11 cellular contexts compared by ENCODE assay signal in the genomic region with DNA sequence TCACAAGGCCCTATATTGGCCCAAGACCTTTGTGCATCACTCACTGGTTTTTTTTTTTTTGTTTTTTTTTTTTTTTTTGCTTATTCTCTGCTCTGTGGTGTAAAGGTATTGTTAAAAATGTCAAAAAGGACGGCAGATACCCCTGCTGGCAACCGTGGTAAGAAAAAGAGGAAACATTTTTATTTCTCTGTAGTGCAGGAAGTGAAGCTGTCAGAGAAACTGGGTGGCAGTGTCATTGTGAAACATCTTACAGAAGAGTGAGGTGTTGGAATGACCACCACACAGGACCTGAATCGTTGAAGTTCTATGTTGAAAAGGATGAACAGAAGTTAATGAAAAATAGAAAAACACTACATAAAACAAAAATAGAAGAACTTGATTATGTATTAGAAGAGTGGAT.
DNase-seq lines count a peak whose midpoint lies in the region; ATAC-seq and TF ChIP-seq lines count a peak whose summit lies in the region.
"Had no signal": no experiment of that assay in that cellular context is flagged by ENCODE, and none has a peak within 500 bp of the region (broad histone marks: within the 10 kb centered on the region; RNA-seq: fewer than 3 reads in every experiment).

No MANE protein-coding gene starts in this region.

- TF ChIP-seq EP300 in esophagus muscularis mucosa (IDR thresholded peaks at IDR 0.05): no peak

- H3K9me3 ChIP-seq in esophagus muscularis mucosa (no peaks in the 10 kb centered on the region), psoas muscle (no peaks in the 10 kb centered on the region)
- H3K9me3 ChIP-seq: ovary had no signal

- WGBS in esophagus muscularis mucosa: 44% methylated on average over 3 of the region's 3 CpGs
- WGBS in psoas muscle, 3 donors: 46 to 67% (median 58%) methylated on average over 3 of the region's 3 CpGs

- H3K4me3 ChIP-seq in esophagus muscularis mucosa: no peak overlapping the region
- H3K4me3 ChIP-seq in psoas muscle: no peak overlapping the region
- H3K4me3 ChIP-seq: ovary had no signal

- H3K27me3 ChIP-seq in esophagus muscularis mucosa (no peaks in the 10 kb centered on the region), psoas muscle (ENCODE audit: insufficient read depth in 3 of 3, low read length in 2 of 3) (peaks cover 0 to 2% (median 0%) of the 10 kb centered on the region in 3 donors)
- H3K27me3 ChIP-seq: ovary had no signal

- TF ChIP-seq CTCF in esophagus muscularis mucosa (IDR thresholded peaks at IDR 0.05) (no peak), endothelial cell (IDR thresholded peaks at IDR 0.05; ENCODE audit: unreplicated experiment) (no peak), psoas muscle (IDR thresholded peaks at IDR 0.05) (no peak)

- peak; percentile 60 for ATAC-seq in activated CD4-positive, alpha-beta T cell treated with anti-CD3 and anti-CD28 coated beads for 36 hours
- ATAC-seq in HG02571 (IDR thresholded peaks at IDR 0.05; ENCODE audit: unreplicated experiment) (peak; percentile 72), HG03521 (IDR thresholded peaks at IDR 0.05; ENCODE audit: unreplicated experiment) (peak; percentile 84), psoas muscle (no peak)
- peak; percentile 25 to 58 for ATAC-seq in naive thymus-derived CD8-positive, alpha-beta T cell

- POLR2A ChIA-PET in activated CD4-positive, alpha-beta T cell treated with anti-CD3 and anti-CD28 coated beads for 36 hours (lab: Charles Lee): no interaction called here
- POLR2A ChIA-PET in naive thymus-derived CD8-positive, alpha-beta T cell (lab: Charles Lee): no interaction called here

- H3K27ac ChIP-seq in esophagus muscularis mucosa (replicated peaks in 1 of 4): no peak overlapping the region
- no peak overlapping the region for H3K27ac ChIP-seq in psoas muscle
- H3K27ac ChIP-seq: ovary had no signal

- H3K4me1 Mint-ChIP-seq in activated CD4-positive, alpha-beta T cell treated with anti-CD3 and anti-CD28 coated beads for 36 hours: peaks cover 5% of the 10 kb centered on the region
- H3K4me1 Mint-ChIP-seq in naive thymus-derived CD8-positive, alpha-beta T cell: peaks cover 4 to 17% (median 14%) of the 10 kb centered on the region in 4 donors
- no peaks in the 10 kb centered on the region for H3K4me1 Mint-ChIP-seq in endothelial cell (ENCODE audit: unreplicated experiment)

- no peak overlapping the region for H3K27ac Mint-ChIP-seq in activated CD4-positive, alpha-beta T cell treated with anti-CD3 and anti-CD28 coated beads for 36 hours
- peak overlapping the region in 2 of 10 donors; percentile 0 to 14 for H3K27ac Mint-ChIP-seq in naive thymus-derived CD8-positive, alpha-beta T cell
- H3K27ac Mint-ChIP-seq in endothelial cell (ENCODE audit: unreplicated experiment): no peak overlapping the region

- CTCF ChIA-PET in activated CD4-positive, alpha-beta T cell treated with anti-CD3 and anti-CD28 coated beads for 36 hours (lab: Charles Lee): interaction anchor here (0.7 kb wide), 1 partner anchor 225 kb away, joined by 3 read pairs; no protein-coding TSS in a partner anchor

- H3K36me3 ChIP-seq in esophagus muscularis mucosa (no peaks in the 10 kb centered on the region), psoas muscle (ENCODE audit: insufficient read depth in 1 of 2, low read depth in 1 of 2) (no peaks in the 10 kb centered on the region)
- H3K36me3 ChIP-seq: ovary had no signal

- no peak for TF ChIP-seq POLR2A in esophagus muscularis mucosa (IDR thresholded peaks at IDR 0.05; ENCODE audit: low read depth)

- H3K4me1 ChIP-seq in esophagus muscularis mucosa (no peaks in the 10 kb centered on the region), psoas muscle (no peaks in the 10 kb centered on the region)

- peaks cover 3% of the 10 kb centered on the region for H3K27me3 Mint-ChIP-seq in activated CD4-positive, alpha-beta T cell treated with anti-CD3 and anti-CD28 coated beads for 36 hours
- H3K27me3 Mint-ChIP-seq in naive thymus-derived CD8-positive, alpha-beta T cell: no peaks in the 10 kb centered on the region
- no peaks in the 10 kb centered on the region for H3K27me3 Mint-ChIP-seq in endothelial cell (ENCODE audit: unreplicated experiment)

- intact Hi-C loops in activated CD4-positive, alpha-beta T cell treated with anti-CD3 and anti-CD28 coated beads for 36 hours (cut with DNase I, micrococcal nuclease): no loop called here
- intact Hi-C loops in esophagus muscularis mucosa (cut with DNase I): no loop called here
- intact Hi-C loops in psoas muscle (cut with DNase I): no loop called here

- DNase-seq in activated CD4-positive, alpha-beta T cell treated with anti-CD3 and anti-CD28 coated beads for 36 hours: no peak
- DNase-seq in activated CD4-positive, alpha-beta T cell treated with anti-CD3 and anti-CD28 coated beads, Interleukin-2, amount 50 U/mL, for 48 hours: no peak
- DNase-seq in naive thymus-derived CD8-positive, alpha-beta T cell: peak in 2 of 10 donors; percentile 12 to 27
- DNase-seq in esophagus muscularis mucosa (ENCODE audit: extremely low spot score) (no peak), endothelial cell (ENCODE audit: low spot score) (no peak), psoas muscle (no peak)
- DNase-seq: kidney, NCI-H774, ovary had no signal

- no peak overlapping the region for H3K4me3 Mint-ChIP-seq in activated CD4-positive, alpha-beta T cell treated with anti-CD3 and anti-CD28 coated beads for 36 hours
- peak overlapping the region in 2 of 10 donors; percentile 4 to 29 for H3K4me3 Mint-ChIP-seq in naive thymus-derived CD8-positive, alpha-beta T cell
- no peak overlapping the region for H3K4me3 Mint-ChIP-seq in endothelial cell (ENCODE audit: unreplicated experiment)

- H3K9me3 Mint-ChIP-seq in activated CD4-positive, alpha-beta T cell treated with anti-CD3 and anti-CD28 coated beads for 36 hours (ENCODE audit: low read depth): no peaks in the 10 kb centered on the region
- no peaks in the 10 kb centered on the region for H3K9me3 Mint-ChIP-seq in naive thymus-derived CD8-positive, alpha-beta T cell
- no peaks in the 10 kb centered on the region for H3K9me3 Mint-ChIP-seq in endothelial cell (ENCODE audit: unreplicated experiment)

- no peaks in the 10 kb centered on the region for H3K36me3 Mint-ChIP-seq in activated CD4-positive, alpha-beta T cell treated with anti-CD3 and anti-CD28 coated beads for 36 hours (ENCODE audit: low read depth)
- no peaks in the 10 kb centered on the region for H3K36me3 Mint-ChIP-seq in naive thymus-derived CD8-positive, alpha-beta T cell
- H3K36me3 Mint-ChIP-seq in endothelial cell (ENCODE audit: low read depth, unreplicated experiment): no peaks in the 10 kb centered on the region

Comparison
In these comparisons a context has a peak if more than half of its experiments do, and no peak if none do; other contexts are left out.
1. ATAC-seq: peak in activated CD4-positive, alpha-beta T cell treated with anti-CD3 and anti-CD28 coated beads for 36 hours (single experiment), HG02571 (single experiment), HG03521 (single experiment) and naive thymus-derived CD8-positive, alpha-beta T cell (2 of 2); none in psoas muscle (0 of 4).